Comparison of ENCODE assay signal across 18 cellular contexts in the genomic region with DNA sequence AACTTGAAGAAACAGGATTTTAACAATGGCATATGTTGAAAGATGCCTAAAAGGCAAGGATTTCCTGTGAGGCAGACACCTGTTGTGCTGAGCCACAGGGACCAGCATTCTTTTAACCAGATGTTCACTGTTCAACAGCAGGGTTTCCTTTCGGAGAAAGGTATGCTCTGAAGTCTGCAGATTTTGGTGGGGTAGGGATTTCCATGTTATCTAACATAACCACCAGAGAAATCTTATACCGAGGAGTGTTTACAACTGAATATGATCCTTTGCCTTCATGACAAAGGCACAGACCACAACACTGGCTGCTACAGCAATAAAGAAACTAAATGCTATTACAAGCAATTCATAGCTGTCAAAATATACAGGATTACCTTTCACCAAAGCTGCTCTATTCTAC. TPM values are rescaled to one million over a fixed set of nuclear protein-coding genes. Genes with fewer than 3 reads are reported as not detected.
DNase-seq lines count a peak whose midpoint lies in the region; ATAC-seq and TF ChIP-seq lines count a peak whose summit lies in the region.
"Had no signal": no experiment of that assay in that cellular context is flagged by ENCODE, and none has a peak within 500 bp of the region (broad histone marks: within the 10 kb centered on the region; RNA-seq: fewer than 3 reads in every experiment).

No MANE protein-coding gene starts in this region.

- no peak overlapping the region for H3K27ac Mint-ChIP-seq in activated naive CD8-positive, alpha-beta T cell treated with anti-CD3 and anti-CD28 coated beads, Interleukin-2, amount 10 ng/mL, durations not matched to agents 7 days and 5 days
- H3K27ac Mint-ChIP-seq in naive thymus-derived CD4-positive, alpha-beta T cell: peak overlapping the region in 8 of 9 donors; percentile 3 to 89 (median 67)
- H3K27ac Mint-ChIP-seq: activated CD8-positive, alpha-beta memory T cell treated with anti-CD3 and anti-CD28 coated beads, Interleukin-2, amount 10 ng/mL, durations not matched to agents 7 days and 5 days had no signal

- no peak overlapping the region for H2BK5ac ChIP-seq in IMR-90 (ENCODE audit: low read depth, low read length, poor library complexity, severe bottlenecking)

- peaks cover 15% of the 10 kb centered on the region for H3K4me1 Mint-ChIP-seq in activated naive CD8-positive, alpha-beta T cell treated with anti-CD3 and anti-CD28 coated beads, Interleukin-2, amount 10 ng/mL, durations not matched to agents 7 days and 5 days
- H3K4me1 Mint-ChIP-seq in naive thymus-derived CD4-positive, alpha-beta T cell: peaks cover 16 to 55% (median 39%) of the 10 kb centered on the region in 7 donors

- peak overlapping the region; percentile 3; the same call in 1 of the 2 replicates for H3K4me2 ChIP-seq in IMR-90 (ENCODE audit: low read depth, low read length)

- H3K9me3 ChIP-seq in IMR-90 (ENCODE audit: control insufficient read depth, insufficient read depth, low read length): no peaks in the 10 kb centered on the region
- H3K9me3 ChIP-seq in naive thymus-derived CD4-positive, alpha-beta T cell (ENCODE audit: control insufficient read depth in 2 of 3, low read length in 3 of 3): no peaks in the 10 kb centered on the region
- H3K9me3 ChIP-seq: BE2C, gastroesophageal sphincter had no signal

- H3K4me3 Mint-ChIP-seq in activated naive CD8-positive, alpha-beta T cell treated with anti-CD3 and anti-CD28 coated beads, Interleukin-2, amount 10 ng/mL, durations not matched to agents 7 days and 5 days: no peak overlapping the region
- H3K4me3 Mint-ChIP-seq in naive thymus-derived CD4-positive, alpha-beta T cell: peak overlapping the region in 8 of 10 donors; percentile 8 to 38 (median 30)
- H3K4me3 Mint-ChIP-seq: activated CD8-positive, alpha-beta memory T cell treated with anti-CD3 and anti-CD28 coated beads, Interleukin-2, amount 10 ng/mL, durations not matched to agents 7 days and 5 days had no signal

- TF ChIP-seq CTCF in IMR-90 (conservative IDR thresholded peaks at IDR 0.05; ENCODE audit: low read depth, low read length): no peak

- H3K36me3 ChIP-seq in IMR-90 (ENCODE audit: control insufficient read depth, insufficient read depth, low read length): peaks cover 2% of the 10 kb centered on the region
- peaks cover 0 to 4% (median 0%) of the 10 kb centered on the region in 3 experiments for H3K36me3 ChIP-seq in naive thymus-derived CD4-positive, alpha-beta T cell (ENCODE audit: control insufficient read depth in 2 of 3, insufficient read depth in 3 of 3, low read length in 3 of 3)

- H3K9me1 ChIP-seq in IMR-90 (ENCODE audit: insufficient read depth, low read length): peaks cover 5% of the 10 kb centered on the region; the same call in 1 of the 2 replicates

- DNase-seq in IMR-90 (peak; percentile 35), NCI-H1048 (lab: John Stamatoyannopoulos, UW) (no peak), DMS53 treated with DMSO at 0.1 percent for 48 hours (lab: John Stamatoyannopoulos, UW; ENCODE audit: unreplicated experiment) (no peak)
- DNase-seq in activated naive CD8-positive, alpha-beta T cell treated with anti-CD3 and anti-CD28 coated beads, Interleukin-2, amount 10 ng/mL, durations not matched to agents 7 days and 5 days: no peak
- peak in 3 of 9 donors; percentile 5 to 16 (median 9) for DNase-seq in naive thymus-derived CD4-positive, alpha-beta T cell
- DNase-seq: activated CD8-positive, alpha-beta memory T cell treated with anti-CD3 and anti-CD28 coated beads, Interleukin-2, amount 10 ng/mL, durations not matched to agents 7 days and 5 days; BE2C; cerebellar nuclear complex; DMS153; mammary epithelial cell; NCI-H1694; NCI-H510A treated with DMSO at 0.1 percent for 48 hours; OCI-M1; stimulated activated CD4-positive, alpha-beta T cell treated with anti-CD3 and anti-CD28 coated beads, Interleukin-2, amount 100 ng/mL, for 24 hours had no signal

- intact Hi-C loops in IMR-90 (cut with micrococcal nuclease): loop anchor here (5.0 kb wide), 1 partner anchor 41 kb away; no protein-coding TSS in a partner anchor
- intact Hi-C loops in naive thymus-derived CD4-positive, alpha-beta T cell (cut with micrococcal nuclease): no loop called here

- ATAC-seq in GM18868 (IDR thresholded peaks at IDR 0.05; ENCODE audit: unreplicated experiment) (peak; percentile 49), IMR-90 (ENCODE audit: low read depth) (no peak), HG03159 (IDR thresholded peaks at IDR 0.05; ENCODE audit: unreplicated experiment) (no peak)
- peak; percentile 66 for ATAC-seq in activated naive CD8-positive, alpha-beta T cell treated with anti-CD3 and anti-CD28 coated beads, Interleukin-2, amount 10 ng/mL, durations not matched to agents 7 days and 5 days (ENCODE audit: low read depth)
- ATAC-seq in naive thymus-derived CD4-positive, alpha-beta T cell: peak; percentile 49
- ATAC-seq: activated CD8-positive, alpha-beta memory T cell treated with anti-CD3 and anti-CD28 coated beads, Interleukin-2, amount 10 ng/mL, durations not matched to agents 7 days and 5 days; gastroesophageal sphincter; sciatic nerve had no signal

- CTCF ChIA-PET in IMR-90 (lab: Yijun Ruan, JAX): interaction anchor here (0.6 kb wide), 1 partner anchor 94 kb away, joined by 4 read pairs; no protein-coding TSS in a partner anchor
- CTCF ChIA-PET in naive thymus-derived CD4-positive, alpha-beta T cell (lab: Charles Lee): no interaction called here

- no peak for TF ChIP-seq POLR2A in IMR-90 (IDR thresholded peaks at IDR 0.05; ENCODE audit: low read depth, low read length)

- H4K20me1 ChIP-seq in IMR-90 (ENCODE audit: insufficient read depth, low read length): no peaks in the 10 kb centered on the region; the same call in 1 of the 2 replicates

- dilution Hi-C loops in IMR-90 (cut with HindIII; ENCODE audit: low sequenced_read_pairs, unreplicated experiment): no loop called here

- H3K4me3 ChIP-seq in IMR-90 (ENCODE audit: insufficient read depth, low read depth, low read length): no peak overlapping the region
- no peak overlapping the region for H3K4me3 ChIP-seq in naive thymus-derived CD4-positive, alpha-beta T cell (ENCODE audit: low read length)
- H3K4me3 ChIP-seq: gastroesophageal sphincter had no signal

- H3K36me3 Mint-ChIP-seq in activated naive CD8-positive, alpha-beta T cell treated with anti-CD3 and anti-CD28 coated beads, Interleukin-2, amount 10 ng/mL, durations not matched to agents 7 days and 5 days: peaks cover 14% of the 10 kb centered on the region
- H3K36me3 Mint-ChIP-seq in naive thymus-derived CD4-positive, alpha-beta T cell: peaks cover 3 to 16% (median 10%) of the 10 kb centered on the region in 5 donors

- no peaks in the 10 kb centered on the region for H3K27me3 Mint-ChIP-seq in activated naive CD8-positive, alpha-beta T cell treated with anti-CD3 and anti-CD28 coated beads, Interleukin-2, amount 10 ng/mL, durations not matched to agents 7 days and 5 days
- no peaks in the 10 kb centered on the region for H3K27me3 Mint-ChIP-seq in naive thymus-derived CD4-positive, alpha-beta T cell
- H3K27me3 Mint-ChIP-seq: activated CD8-positive, alpha-beta memory T cell treated with anti-CD3 and anti-CD28 coated beads, Interleukin-2, amount 10 ng/mL, durations not matched to agents 7 days and 5 days had no signal

- no peak overlapping the region for H3K56ac ChIP-seq in IMR-90 (ENCODE audit: extremely low read depth, insufficient read depth, low read length)

- H2AK9ac ChIP-seq in IMR-90 (replicated peaks; ENCODE audit: low read depth, low read length, poor library complexity): no peak overlapping the region

- WGBS in IMR-90 (ENCODE audit: extremely low coverage in 2 of 2, insufficient read length in 1 of 2), 2 experiments: no CpG with 5 or more reads among the region's 2 CpGs

- no TSS peak for BruUV-seq in IMR-90 (replicated peaks; lab: Mats Ljungman, UMichigan)

- peak overlapping the region; percentile 2; the same call in 1 of the 2 replicates for H2BK120ac ChIP-seq in IMR-90 (ENCODE audit: low read depth, low read length)

- no peaks in the 10 kb centered on the region for H3K9me3 Mint-ChIP-seq in activated naive CD8-positive, alpha-beta T cell treated with anti-CD3 and anti-CD28 coated beads, Interleukin-2, amount 10 ng/mL, durations not matched to agents 7 days and 5 days
- H3K9me3 Mint-ChIP-seq in naive thymus-derived CD4-positive, alpha-beta T cell: no peaks in the 10 kb centered on the region

- H2BK15ac ChIP-seq in IMR-90 (ENCODE audit: low read depth, low read length): no peak overlapping the region

- in situ Hi-C loops in IMR-90 (cut with MboI; ENCODE audit: low sequenced_read_pairs): no loop called here

- H3K14ac ChIP-seq in IMR-90 (replicated peaks; ENCODE audit: low read depth, low read length): no peak overlapping the region

- 0 out of 4 replicates have a peak overlapping the region, but pooled peaks of 1 of the 2 experiments have one; percentile 1 for H4K8ac ChIP-seq in IMR-90 (ENCODE audit: low read depth in 2 of 2, low read length in 2 of 2)

- H3K4me1 ChIP-seq in IMR-90 (ENCODE audit: control insufficient read depth, insufficient read depth, low read length): peaks cover 5% of the 10 kb centered on the region
- H3K4me1 ChIP-seq in naive thymus-derived CD4-positive, alpha-beta T cell (ENCODE audit: control insufficient read depth in 2 of 2, insufficient read depth in 2 of 2, low read length in 2 of 2): peaks cover 0 to 9% of the 10 kb centered on the region in 2 donors
- H3K4me1 ChIP-seq: BE2C had no signal

- peak overlapping the region; percentile 6; the same call in 1 of the 2 replicates for H3K23ac ChIP-seq in IMR-90 (ENCODE audit: low read depth, low read length)

- peak overlapping the region; percentile 13; the same call in 1 of the 2 replicates for H4K91ac ChIP-seq in IMR-90 (ENCODE audit: insufficient read depth, low read depth, low read length)

- peaks cover 14 to 50% of the 10 kb centered on the region in 2 experiments; a peak in 3 of 4 replicates for H3K79me1 ChIP-seq in IMR-90 (ENCODE audit: low read depth in 1 of 2, low read length in 2 of 2)

- no peak for TF ChIP-seq RAD21 in IMR-90 (IDR thresholded peaks at IDR 0.05; ENCODE audit: low read length)

- H3K9ac ChIP-seq in IMR-90 (ENCODE audit: low read depth, low read length): no peak overlapping the region

- H2AFZ ChIP-seq in IMR-90 (replicated peaks; ENCODE audit: low read length, poor library complexity): no peak overlapping the region

- peak overlapping the region; percentile 15; the same call in 1 of the 2 replicates for H2BK20ac ChIP-seq in IMR-90 (ENCODE audit: low read depth, low read length)

- no peaks in the 10 kb centered on the region for H3K27me3 ChIP-seq in IMR-90 (ENCODE audit: control insufficient read depth, insufficient read depth, low read length)
- no peaks in the 10 kb centered on the region for H3K27me3 ChIP-seq in naive thymus-derived CD4-positive, alpha-beta T cell (ENCODE audit: control insufficient read depth in 2 of 2, insufficient read depth in 2 of 2, low read length in 2 of 2)
- H3K27me3 ChIP-seq: BE2C, gastroesophageal sphincter had no signal

- 0 out of 2 replicates have a peak overlapping the region, but pooled peaks have one; percentile 11 for H2AK5ac ChIP-seq in IMR-90 (ENCODE audit: low read depth, low read length)

- H3K18ac ChIP-seq in IMR-90 (ENCODE audit: low read depth, low read length): no peak overlapping the region; the same call in 1 of the 2 replicates

- POLR2A ChIA-PET in IMR-90 (lab: Charles Lee; ENCODE audit: unreplicated experiment): no interaction called here
- POLR2A ChIA-PET in activated naive CD8-positive, alpha-beta T cell treated with anti-CD3 and anti-CD28 coated beads, Interleukin-2, amount 10 ng/mL, durations not matched to agents 7 days and 5 days (lab: Charles Lee): no interaction called here
- POLR2A ChIA-PET in naive thymus-derived CD4-positive, alpha-beta T cell (lab: Charles Lee): no interaction called here

- no peak overlapping the region for H3K27ac ChIP-seq in IMR-90 (ENCODE audit: insufficient read depth, low read length)
- peak overlapping the region; percentile 34 for H3K27ac ChIP-seq in naive thymus-derived CD4-positive, alpha-beta T cell (ENCODE audit: low read depth, low read length)
- H3K27ac ChIP-seq: gastroesophageal sphincter had no signal

- no peak overlapping the region for H4K5ac ChIP-seq in IMR-90 (ENCODE audit: low read depth, low read length)

- peak overlapping the region; percentile 12; the same call in 1 of the 2 replicates for H3K4ac ChIP-seq in IMR-90 (ENCODE audit: low read depth, low read length)

RNA-seq across cellular contexts. Expression of gene MPHOSPH8, which starts 48.1 kb away (rescaled TPM):
- total RNA-seq in IMR-90 (2012; rRNA removed): 11.7 and 13.3 TPM in 2 replicates
- polyA plus RNA-seq in IMR-90 (2012; rRNA removed): 15.0 and 16.4 TPM in 2 replicates
- polyA plus RNA-seq in IMR-90 (2012; cell fraction: cytosol; rRNA removed): 4.3 and 5.5 TPM in 2 replicates
- 6.4 and 45.4 TPM in 2 replicates for polyA plus RNA-seq in IMR-90 (2012; cell fraction: nucleus; rRNA removed; ENCODE audit: low replicate concordance)
- total RNA-seq in activated naive CD8-positive, alpha-beta T cell treated with anti-CD3 and anti-CD28 coated beads, Interleukin-2, amount 10 ng/mL, durations not matched to agents 7 days and 5 days: 10 to 100 TPM; 62.6 to 65.9 TPM
- 100 to 1,000 TPM in 2 of 5 experiments, 10 to 100 TPM in 3; 50.6 to 131 (median 65.6) TPM for total RNA-seq in naive thymus-derived CD4-positive, alpha-beta T cell
- 10 to 100 TPM; 14.3 to 18.4 TPM for polyA plus RNA-seq in naive thymus-derived CD4-positive, alpha-beta T cell

Comparison
In these comparisons a context has a peak if more than half of its experiments do, and no peak if none do; other contexts are left out.
1. ATAC-seq: peak in GM18868 (single experiment), activated naive CD8-positive, alpha-beta T cell treated with anti-CD3 and anti-CD28 coated beads, Interleukin-2, amount 10 ng/mL, durations not matched to agents 7 days and 5 days (single experiment) and naive thymus-derived CD4-positive, alpha-beta T cell (single experiment); none in IMR-90 (single experiment) and HG03159 (single experiment).